ENCODE assay signal across 1 cellular context in genomic region chr11:45806072-45806933, GRCh38.
TF ChIP-seq lines count a peak whose summit lies in the region.

No MANE protein-coding gene starts in this region.

TF ChIP-seq in K562, 482 proteins besides CTCF, POLR2A, EP300 and RAD21 (continued from another document):
- TF ChIP-seq, protein P1, sequence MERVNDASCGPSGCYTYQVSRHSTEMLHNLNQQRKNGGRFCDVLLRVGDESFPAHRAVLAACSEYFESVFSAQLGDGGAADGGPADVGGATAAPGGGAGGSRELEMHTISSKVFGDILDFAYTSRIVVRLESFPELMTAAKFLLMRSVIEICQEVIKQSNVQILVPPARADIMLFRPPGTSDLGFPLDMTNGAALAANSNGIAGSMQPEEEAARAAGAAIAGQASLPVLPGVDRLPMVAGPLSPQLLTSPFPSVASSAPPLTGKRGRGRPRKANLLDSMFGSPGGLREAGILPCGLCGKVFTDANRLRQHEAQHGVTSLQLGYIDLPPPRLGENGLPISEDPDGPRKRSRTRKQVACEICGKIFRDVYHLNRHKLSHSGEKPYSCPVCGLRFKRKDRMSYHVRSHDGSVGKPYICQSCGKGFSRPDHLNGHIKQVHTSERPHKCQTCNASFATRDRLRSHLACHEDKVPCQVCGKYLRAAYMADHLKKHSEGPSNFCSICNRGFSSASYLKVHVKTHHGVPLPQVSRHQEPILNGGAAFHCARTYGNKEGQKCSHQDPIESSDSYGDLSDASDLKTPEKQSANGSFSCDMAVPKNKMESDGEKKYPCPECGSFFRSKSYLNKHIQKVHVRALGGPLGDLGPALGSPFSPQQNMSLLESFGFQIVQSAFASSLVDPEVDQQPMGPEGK (CRISPR knock-in tag; IDR thresholded peaks at IDR 0.05; ENCODE audit: borderline replicate concordance), result no peak
- TF ChIP-seq ZNF707 (CRISPR knock-in tag; conservative IDR thresholded peaks at IDR 0.05) (no peak), CBX2 (IDR thresholded peaks at IDR 0.05; ENCODE audit: insufficient read depth, low read length, poor library complexity, severe bottlenecking) (no peak), ADNP (tag; IDR thresholded peaks at IDR 0.05) (peak; percentile 48; the same call in 1 of the 2 replicates), FOXP1 (CRISPR knock-in tag; IDR thresholded peaks at IDR 0.05) (peak; percentile 22), HDGF (IDR thresholded peaks at IDR 0.05) (peak; percentile 66; the same call in 1 of the 2 replicates), FOXA3 (CRISPR knock-in tag; conservative IDR thresholded peaks at IDR 0.05 in 1 of 2, IDR thresholded peaks at IDR 0.05 in 1 of 2) (0 out of 4 replicates have a peak, but pooled peaks of 1 of the 2 experiments have one; percentile 16), ZFP36 (IDR thresholded peaks at IDR 0.05; ENCODE audit: low read depth, low read length, partially characterized antibody) (peak; percentile 81), KDM1A (IDR thresholded peaks at IDR 0.05) (peak in 1 of 2 experiments; percentile 57; a peak in 2 of 4 replicates)
- TF ChIP-seq, protein P2, sequence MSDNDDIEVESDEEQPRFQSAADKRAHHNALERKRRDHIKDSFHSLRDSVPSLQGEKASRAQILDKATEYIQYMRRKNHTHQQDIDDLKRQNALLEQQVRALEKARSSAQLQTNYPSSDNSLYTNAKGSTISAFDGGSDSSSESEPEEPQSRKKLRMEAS (CRISPR knock-in tag; IDR thresholded peaks at IDR 0.05), result peak; percentile 53; the same call in 1 of the 2 replicates
- TF ChIP-seq, protein P3, sequence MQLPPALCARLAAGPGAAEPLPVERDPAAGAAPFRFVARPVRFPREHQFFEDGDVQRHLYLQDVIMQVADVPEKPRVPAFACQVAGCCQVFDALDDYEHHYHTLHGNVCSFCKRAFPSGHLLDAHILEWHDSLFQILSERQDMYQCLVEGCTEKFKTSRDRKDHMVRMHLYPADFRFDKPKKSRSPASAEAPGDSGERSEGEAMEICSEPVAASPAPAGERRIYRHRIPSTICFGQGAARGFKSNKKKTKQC (CRISPR knock-in tag; IDR thresholded peaks at IDR 0.05), result peak; percentile 26; the same call in 1 of the 2 replicates
